Comparison of ENCODE assay signal across 1 cellular context in the genomic region with DNA sequence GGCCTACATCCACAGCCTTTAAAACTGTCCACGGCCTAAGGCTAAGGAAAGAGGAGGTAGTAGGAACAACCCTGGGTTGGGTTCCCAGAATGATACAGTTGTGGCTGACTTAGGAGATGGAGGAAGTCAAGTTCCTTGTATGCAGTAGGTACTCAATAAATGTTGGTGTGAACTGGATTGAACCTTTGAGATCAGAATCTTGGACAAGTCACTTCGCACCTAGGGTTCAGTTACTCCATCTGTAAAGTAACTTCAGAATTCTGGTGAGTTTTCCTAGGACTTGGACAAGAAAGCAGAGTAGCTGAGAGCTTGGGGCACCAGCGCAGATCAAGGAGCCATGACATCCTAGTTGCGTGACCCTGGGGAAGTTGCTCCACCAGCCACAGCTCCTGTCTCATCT.
TF ChIP-seq lines count a peak whose summit lies in the region.

No MANE protein-coding gene starts in this region.

TF ChIP-seq in H1, 55 proteins besides CTCF, POLR2A, EP300 and RAD21:
- TF ChIP-seq CTBP2 (IDR thresholded peaks at IDR 0.05; ENCODE audit: borderline replicate concordance, insufficient read depth, insufficient read length, low read length) (no peak), HDAC6 (IDR thresholded peaks at IDR 0.05; ENCODE audit: low read depth, low read length) (no peak), MAFK (IDR thresholded peaks at IDR 0.05; ENCODE audit: low read depth, low read length) (no peak), TAF7 (optimal IDR thresholded peaks at IDR 0.05; ENCODE audit: borderline replicate concordance, low read depth, low read length) (no peak), KDM4A (IDR thresholded peaks at IDR 0.05; ENCODE audit: low read depth, low read length, severe bottlenecking) (no peak), CHD1 (IDR thresholded peaks at IDR 0.05; ENCODE audit: low read depth, low read length) (no peak)
- TF ChIP-seq, protein P1, sequence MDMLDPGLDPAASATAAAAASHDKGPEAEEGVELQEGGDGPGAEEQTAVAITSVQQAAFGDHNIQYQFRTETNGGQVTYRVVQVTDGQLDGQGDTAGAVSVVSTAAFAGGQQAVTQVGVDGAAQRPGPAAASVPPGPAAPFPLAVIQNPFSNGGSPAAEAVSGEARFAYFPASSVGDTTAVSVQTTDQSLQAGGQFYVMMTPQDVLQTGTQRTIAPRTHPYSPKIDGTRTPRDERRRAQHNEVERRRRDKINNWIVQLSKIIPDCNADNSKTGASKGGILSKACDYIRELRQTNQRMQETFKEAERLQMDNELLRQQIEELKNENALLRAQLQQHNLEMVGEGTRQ (IDR thresholded peaks at IDR 0.05; ENCODE audit: low read length), result no peak
